ENCODE assay signal across 29 cellular contexts in the genomic region with DNA sequence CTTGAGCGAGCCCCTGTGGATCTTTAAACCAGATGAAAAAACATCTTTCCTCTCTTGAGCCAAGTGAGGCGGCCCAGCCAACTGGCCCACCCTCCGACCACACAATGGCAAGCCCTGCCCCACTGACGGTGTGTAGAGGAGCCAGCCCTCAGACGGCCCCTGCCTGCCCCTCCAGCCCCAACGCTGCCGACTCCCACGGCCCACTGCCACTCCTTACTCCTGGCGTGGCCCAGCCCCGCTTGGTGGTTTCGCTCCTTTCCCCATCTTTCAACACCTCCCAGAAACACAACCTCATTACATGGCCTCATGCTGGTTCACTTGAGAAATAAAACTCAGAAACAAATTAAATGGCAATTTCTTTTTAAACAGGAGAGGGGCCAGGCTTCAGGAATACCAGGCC.
DNase-seq lines count a peak whose midpoint lies in the region; ATAC-seq and TF ChIP-seq lines count a peak whose summit lies in the region.
"Had no signal": no experiment of that assay in that cellular context is flagged by ENCODE, and none has a peak within 500 bp of the region (broad histone marks: within the 10 kb centered on the region; RNA-seq: fewer than 3 reads in every experiment).

No MANE protein-coding gene starts in this region.

- H3K36me3 ChIP-seq in HEK293 (ENCODE audit: control insufficient read depth in 2 of 2, insufficient read depth in 1 of 2, low read length in 2 of 2): no peaks in the 10 kb centered on the region
- H3K36me3 ChIP-seq in endodermal cell (ENCODE audit: control insufficient read depth, insufficient read depth, low read length): no peaks in the 10 kb centered on the region
- no peaks in the 10 kb centered on the region for H3K36me3 ChIP-seq in spleen
- H3K36me3 ChIP-seq: adrenal gland, upper lobe of right lung had no signal

- no peak overlapping the region for H3K9ac ChIP-seq in endodermal cell (ENCODE audit: extremely low read depth, low read length, poor library complexity, severe bottlenecking)

- TF ChIP-seq POLR2A in spleen (IDR thresholded peaks at IDR 0.05): no peak

- 88 to 96% methylated on average over 4 to 11 of the region's 11 CpGs for WGBS in endodermal cell (ENCODE audit: insufficient coverage in 1 of 2, insufficient read length in 1 of 2), 2 experiments
- 76 to 90% (median 83%) methylated on average over 11 of the region's 11 CpGs for WGBS in spleen, 5 donors

- 0 out of 2 replicates have a peak, but pooled peaks cover 3% of the 10 kb centered on the region for H3K4me1 ChIP-seq in HEK293 (ENCODE audit: control insufficient read depth, insufficient read depth, low read length)
- no peaks in the 10 kb centered on the region for H3K4me1 ChIP-seq in endodermal cell (ENCODE audit: control insufficient read depth, insufficient read depth, low read length)
- peaks cover 0 to 14% (median 10%) of the 10 kb centered on the region in 6 donors for H3K4me1 ChIP-seq in spleen
- H3K4me1 ChIP-seq: psoas muscle, upper lobe of right lung had no signal

- H3K4me1 Mint-ChIP-seq in endodermal cell: peaks cover 10% of the 10 kb centered on the region
- H3K4me1 Mint-ChIP-seq: CD8-positive, alpha-beta memory T cell; stimulated activated effector memory CD8-positive, alpha-beta T cell treated with anti-CD3 and anti-CD28 coated beads, Interleukin-12 subunit alpha, Interleukin-12 subunit beta, amount 100 ng/mL, for 72 hours; T-helper 17 cell had no signal

- H3K27me3 ChIP-seq in endodermal cell (ENCODE audit: control insufficient read depth, insufficient read depth, low read length, poor library complexity, severe bottlenecking) (no peaks in the 10 kb centered on the region), layer of hippocampus (ENCODE audit: control insufficient read depth, insufficient read depth, low read length) (no peaks in the 10 kb centered on the region), spleen (replicated peaks in 1 of 7) (no peaks in the 10 kb centered on the region)
- H3K27me3 ChIP-seq: adrenal gland, body of pancreas, dorsolateral prefrontal cortex, upper lobe of right lung had no signal

- H3K27me3 Mint-ChIP-seq in endodermal cell (ENCODE audit: insufficient read depth): no peaks in the 10 kb centered on the region
- H3K27me3 Mint-ChIP-seq: B cell had no signal

- H3K4me3 ChIP-seq in HEK293 (ENCODE audit: low read depth, low read length) (no peak overlapping the region), endodermal cell (ENCODE audit: low read length) (no peak overlapping the region), spleen (no peak overlapping the region)
- H3K4me3 ChIP-seq: adrenal gland, body of pancreas, dorsolateral prefrontal cortex, PC-9, psoas muscle, upper lobe of right lung had no signal

- intact Hi-C loops in spleen (cut with DNase I; ENCODE audit: low total_unique reads): no loop called here

- H3K9me3 Mint-ChIP-seq in endodermal cell: no peaks in the 10 kb centered on the region
- H3K9me3 Mint-ChIP-seq: activated CD4-positive, alpha-beta memory T cell treated with anti-CD3 and anti-CD28 coated beads for 36 hours; activated T-helper 1 cell treated with anti-CD3 and anti-CD28 coated beads, Interleukin-12 subunit alpha, Interleukin-12 subunit beta, Interleukin-2, Interleukin-4 antibody, amounts not matched to agents 30 ng/mL and 10 ng/mL and 1 ng/mL, durations not matched to agents 14 hours and 24 hours and 36 hours; stimulated activated effector memory CD8-positive, alpha-beta T cell treated with anti-CD3 and anti-CD28 coated beads, Interleukin-12 subunit alpha, Interleukin-12 subunit beta, amount 100 ng/mL, for 72 hours had no signal

- ATAC-seq in GM21515 (IDR thresholded peaks at IDR 0.05; ENCODE audit: unreplicated experiment): no peak
- ATAC-seq: activated CD4-positive, CD25-positive, alpha-beta regulatory T cell treated with anti-CD3 and anti-CD28 coated beads, Interleukin-2, amount 50 U/mL, for 24 hours; body of pancreas; stimulated activated effector memory CD8-positive, alpha-beta T cell treated with anti-CD3 and anti-CD28 coated beads, Interleukin-12 subunit alpha, Interleukin-12 subunit beta, amount 100 ng/mL, for 72 hours; T-helper 17 cell; upper lobe of right lung had no signal

- H3K27ac ChIP-seq in HEK293 (ENCODE audit: extremely low read depth, low read depth, low read length): no peak overlapping the region
- no peak overlapping the region for H3K27ac ChIP-seq in endodermal cell (ENCODE audit: low read depth, low read length)
- H3K27ac ChIP-seq in layer of hippocampus (ENCODE audit: low read depth, low read length): peak overlapping the region; percentile 25
- no peak overlapping the region for H3K27ac ChIP-seq in spleen
- H3K27ac ChIP-seq: HL-60, PC-9, psoas muscle, upper lobe of right lung had no signal

- peak overlapping the region; percentile 23 for H3K27ac Mint-ChIP-seq in endodermal cell
- H3K27ac Mint-ChIP-seq: activated CD4-positive, alpha-beta memory T cell treated with anti-CD3 and anti-CD28 coated beads for 36 hours; activated T-helper 1 cell treated with anti-CD3 and anti-CD28 coated beads, Interleukin-12 subunit alpha, Interleukin-12 subunit beta, Interleukin-2, Interleukin-4 antibody, amounts not matched to agents 30 ng/mL and 10 ng/mL and 1 ng/mL, durations not matched to agents 14 hours and 24 hours and 36 hours; B cell; CD8-positive, alpha-beta memory T cell; stimulated activated effector memory CD8-positive, alpha-beta T cell treated with anti-CD3 and anti-CD28 coated beads, Interleukin-12 subunit alpha, Interleukin-12 subunit beta, amount 100 ng/mL, for 72 hours; T-helper 17 cell had no signal

- no peaks in the 10 kb centered on the region for H3K9me3 ChIP-seq in HEK293 (ENCODE audit: control insufficient read depth, insufficient read depth, low read depth, low read length)
- H3K9me3 ChIP-seq in endodermal cell (ENCODE audit: control insufficient read depth, low read length): no peaks in the 10 kb centered on the region
- no peaks in the 10 kb centered on the region for H3K9me3 ChIP-seq in spleen
- H3K9me3 ChIP-seq: adrenal gland, body of pancreas, psoas muscle, upper lobe of right lung had no signal

- POLR2A ChIA-PET in HEK293 (lab: Yijun Ruan, JAX): no interaction called here

- no peaks in the 10 kb centered on the region for H3K36me3 Mint-ChIP-seq in endodermal cell (ENCODE audit: low read depth)
- H3K36me3 Mint-ChIP-seq: activated CD4-positive, alpha-beta memory T cell treated with anti-CD3 and anti-CD28 coated beads for 36 hours; CD8-positive, alpha-beta memory T cell; stimulated activated effector memory CD8-positive, alpha-beta T cell treated with anti-CD3 and anti-CD28 coated beads, Interleukin-12 subunit alpha, Interleukin-12 subunit beta, amount 100 ng/mL, for 72 hours had no signal

- no peak overlapping the region for H3K4me3 Mint-ChIP-seq in endodermal cell
- H3K4me3 Mint-ChIP-seq: activated CD4-positive, alpha-beta memory T cell treated with anti-CD3 and anti-CD28 coated beads for 36 hours; activated T-helper 1 cell treated with anti-CD3 and anti-CD28 coated beads, Interleukin-12 subunit alpha, Interleukin-12 subunit beta, Interleukin-2, Interleukin-4 antibody, amounts not matched to agents 30 ng/mL and 10 ng/mL and 1 ng/mL, durations not matched to agents 14 hours and 24 hours and 36 hours; B cell; CD8-positive, alpha-beta memory T cell; stimulated activated effector memory CD8-positive, alpha-beta T cell treated with anti-CD3 and anti-CD28 coated beads, Interleukin-12 subunit alpha, Interleukin-12 subunit beta, amount 100 ng/mL, for 72 hours; T-helper 17 cell had no signal

- TF ChIP-seq CTCF in HEK293 (tag by site-specific recombination; IDR thresholded peaks at IDR 0.05) (no peak), endodermal cell (conservative IDR thresholded peaks at IDR 0.05) (no peak), spleen (IDR thresholded peaks at IDR 0.05 in 8 of 11, conservative IDR thresholded peaks at IDR 0.05 in 3 of 11) (no peak), GM10266 (IDR thresholded peaks at IDR 0.05; ENCODE audit: control insufficient read depth, insufficient read depth, low read depth, missing control alignments) (no peak)

- CTCF ChIA-PET in HEK293 (lab: Yijun Ruan, JAX): no interaction called here

- DNase-seq in endodermal cell: no peak
- peak; percentile 62 for DNase-seq in spleen
- no peak for DNase-seq in GM10266 (ENCODE audit: extremely low spot score)
- DNase-seq in activated naive CD4-positive, alpha-beta T cell treated with anti-CD3 and anti-CD28 coated beads, Interleukin-2, amount 50 U/mL, for 16 hours: no peak
- DNase-seq: activated CD4-positive, alpha-beta memory T cell treated with anti-CD3 and anti-CD28 coated beads for 36 hours; activated naive CD4-positive, alpha-beta T cell treated with Interleukin-2 at 50 U/mL for 16 hours; adrenal gland; body of pancreas; CD8-positive, alpha-beta memory T cell; dorsolateral prefrontal cortex; hippocampal formation; mesendoderm; NCI-H1417; NCI-H2081; NCI-H2227 treated with DMSO at 0.1 percent for 48 hours; NCI-H526 treated with DMSO at 0.1 percent for 48 hours; nucleus accumbens; PC-9; T-helper 17 cell; upper lobe of right lung had no signal

TF ChIP-seq in HEK293, 187 proteins besides CTCF, POLR2A, EP300 and RAD21 (continues in another document):
- TF ChIP-seq ZBTB8A (tag by site-specific recombination; IDR thresholded peaks at IDR 0.05) (0 out of 2 replicates have a peak, but pooled peaks have one; percentile 13), ZNF266 (tag by site-specific recombination; IDR thresholded peaks at IDR 0.05; ENCODE audit: low read depth) (no peak), KLF10 (tag by site-specific recombination; IDR thresholded peaks at IDR 0.05) (no peak)
- TF ChIP-seq, protein P1, sequence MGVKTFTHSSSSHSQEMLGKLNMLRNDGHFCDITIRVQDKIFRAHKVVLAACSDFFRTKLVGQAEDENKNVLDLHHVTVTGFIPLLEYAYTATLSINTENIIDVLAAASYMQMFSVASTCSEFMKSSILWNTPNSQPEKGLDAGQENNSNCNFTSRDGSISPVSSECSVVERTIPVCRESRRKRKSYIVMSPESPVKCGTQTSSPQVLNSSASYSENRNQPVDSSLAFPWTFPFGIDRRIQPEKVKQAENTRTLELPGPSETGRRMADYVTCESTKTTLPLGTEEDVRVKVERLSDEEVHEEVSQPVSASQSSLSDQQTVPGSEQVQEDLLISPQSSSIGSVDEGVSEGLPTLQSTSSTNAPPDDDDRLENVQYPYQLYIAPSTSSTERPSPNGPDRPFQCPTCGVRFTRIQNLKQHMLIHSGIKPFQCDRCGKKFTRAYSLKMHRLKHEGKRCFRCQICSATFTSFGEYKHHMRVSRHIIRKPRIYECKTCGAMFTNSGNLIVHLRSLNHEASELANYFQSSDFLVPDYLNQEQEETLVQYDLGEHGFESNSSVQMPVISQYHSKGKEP (tag by site-specific recombination; IDR thresholded peaks at IDR 0.05): 0 out of 2 replicates have a peak, but pooled peaks have one; percentile 43
